Comparison of ENCODE assay signal across 8 cellular contexts in the genomic region with DNA sequence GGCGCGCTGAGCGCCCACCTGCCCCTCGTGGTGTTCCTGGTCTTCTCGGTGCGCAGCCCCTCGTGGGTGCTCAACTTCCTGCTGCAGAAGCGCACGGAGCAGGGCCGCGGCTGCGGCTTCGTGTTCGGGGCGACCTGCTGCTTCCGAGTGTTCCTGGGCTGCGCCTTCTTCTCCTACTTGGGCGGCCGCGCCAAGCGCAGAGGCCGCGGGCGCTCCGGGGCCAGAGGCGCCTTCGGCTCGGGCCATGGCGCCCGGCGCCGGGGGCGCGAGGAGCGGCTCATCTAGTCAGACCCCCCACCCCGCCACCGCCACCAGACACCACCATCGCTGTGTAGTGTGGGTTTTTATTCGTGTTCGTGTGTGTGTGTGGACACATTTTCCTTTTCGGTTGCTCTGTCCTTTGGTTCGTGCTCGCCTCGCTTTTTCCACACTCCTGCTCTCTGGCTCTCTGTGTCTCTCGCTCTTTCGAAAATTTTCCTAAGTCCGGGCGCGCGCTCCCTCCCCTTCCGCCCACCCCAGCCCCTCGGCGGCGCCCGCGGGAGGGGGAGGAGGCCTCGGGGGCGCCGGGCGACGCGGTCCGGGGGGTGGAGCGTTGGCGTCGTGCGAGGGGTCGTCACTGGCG. TPM values are rescaled to one million over a fixed set of nuclear protein-coding genes. Genes with fewer than 3 reads are reported as not detected.
DNase-seq lines count a peak whose midpoint lies in the region; ATAC-seq and TF ChIP-seq lines count a peak whose summit lies in the region.

No MANE protein-coding gene starts in this region.

- H3K79me2 ChIP-seq in trophoblast cell (ENCODE audit: control insufficient read depth, insufficient read depth, low read length, poor library complexity), result peaks cover 21% of the 10 kb centered on the region

- H3K79me1 ChIP-seq in trophoblast cell (ENCODE audit: low read length), result peaks cover 27% of the 10 kb centered on the region

- H2BK120ac ChIP-seq in trophoblast cell (ENCODE audit: insufficient read depth, low read length, poor library complexity), result peak overlapping the region; percentile 60

- ATAC-seq in GM21390 (IDR thresholded peaks at IDR 0.05; ENCODE audit: unreplicated experiment), result peak; percentile 29
- ATAC-seq in activated naive CD8-positive, alpha-beta T cell treated with anti-CD3 and anti-CD28 coated beads, Interleukin-2, amount 50 U/mL, for 24 hours, result peak; percentile 20

- peaks cover 19% of the 10 kb centered on the region for H3K36me3 Mint-ChIP-seq in activated naive CD8-positive, alpha-beta T cell treated with anti-CD3 and anti-CD28 coated beads, Interleukin-2, amount 50 U/mL, for 24 hours (ENCODE audit: low read depth)
- H3K36me3 Mint-ChIP-seq in type B pancreatic cell, result peaks cover 14% of the 10 kb centered on the region

- H3K27ac ChIP-seq in trophoblast cell (ENCODE audit: low read depth, low read length), result peak overlapping the region; percentile 100

- WGBS in trophoblast cell (ENCODE audit: extremely low coverage, insufficient coverage, insufficient read length), result no CpG with 5 or more reads among the region's 69 CpGs

- peak overlapping the region; percentile 39 for H3K4me3 ChIP-seq in MG63
- peak overlapping the region; percentile 74 for H3K4me3 ChIP-seq in trophoblast cell (ENCODE audit: low read depth, low read length)

- peak overlapping the region; percentile 53 for H2BK5ac ChIP-seq in trophoblast cell (ENCODE audit: low read depth, low read length, poor library complexity)

- peak overlapping the region; percentile 14 for H2BK12ac ChIP-seq in trophoblast cell (ENCODE audit: low read length)

- H3K27me3 Mint-ChIP-seq in activated naive CD8-positive, alpha-beta T cell treated with anti-CD3 and anti-CD28 coated beads, Interleukin-2, amount 50 U/mL, for 24 hours, result peaks cover 4% of the 10 kb centered on the region
- H3K27me3 Mint-ChIP-seq in type B pancreatic cell, result no peaks in the 10 kb centered on the region

- H3K23ac ChIP-seq in trophoblast cell (ENCODE audit: low read length), result no peak overlapping the region

- no peak for TF ChIP-seq CTCF in type B pancreatic cell (conservative IDR thresholded peaks at IDR 0.05)

- H3K18ac ChIP-seq in trophoblast cell (ENCODE audit: low read length), result peak overlapping the region; percentile 39

- peak overlapping the region; percentile 97 for H3K27ac Mint-ChIP-seq in activated naive CD8-positive, alpha-beta T cell treated with anti-CD3 and anti-CD28 coated beads, Interleukin-2, amount 50 U/mL, for 24 hours
- H3K27ac Mint-ChIP-seq in type B pancreatic cell, result peak overlapping the region; percentile 93

- H3K4me1 Mint-ChIP-seq in activated naive CD8-positive, alpha-beta T cell treated with anti-CD3 and anti-CD28 coated beads, Interleukin-2, amount 50 U/mL, for 24 hours, result peaks cover 53% of the 10 kb centered on the region
- H3K4me1 Mint-ChIP-seq in type B pancreatic cell (ENCODE audit: unreplicated experiment), result peaks cover 32% of the 10 kb centered on the region

- peak overlapping the region; percentile 64 for H4K8ac ChIP-seq in trophoblast cell (ENCODE audit: low read depth, low read length)

- H3K4me1 ChIP-seq in trophoblast cell (ENCODE audit: control insufficient read depth in 1 of 2, insufficient read depth in 2 of 2, low read length in 2 of 2), result peaks cover 3 to 4% of the 10 kb centered on the region in 2 experiments

- H2AFZ ChIP-seq in trophoblast cell (ENCODE audit: insufficient read depth, low read length, poor library complexity), result peak overlapping the region; percentile 27

- peak overlapping the region; percentile 80 for H4K91ac ChIP-seq in trophoblast cell (ENCODE audit: low read depth, low read length)

- peak overlapping the region; percentile 37 for H3K4ac ChIP-seq in trophoblast cell (ENCODE audit: low read depth, low read length)

- H3K36me3 ChIP-seq in MG63 (peaks cover 7% of the 10 kb centered on the region), trophoblast cell (ENCODE audit: control insufficient read depth in 1 of 2, insufficient read depth in 2 of 2, low read length in 2 of 2) (peaks cover 0 to 2% of the 10 kb centered on the region in 2 experiments)

- no peaks in the 10 kb centered on the region for H3K27me3 ChIP-seq in MG63
- H3K27me3 ChIP-seq in trophoblast cell (ENCODE audit: insufficient read depth, low read length), result no peaks in the 10 kb centered on the region

- peak overlapping the region; percentile 72 for H3K4me2 ChIP-seq in trophoblast cell (ENCODE audit: low read length)

- H3K9ac ChIP-seq in trophoblast cell (ENCODE audit: low read length), result peak overlapping the region; percentile 95

- H3K9me3 Mint-ChIP-seq in activated naive CD8-positive, alpha-beta T cell treated with anti-CD3 and anti-CD28 coated beads, Interleukin-2, amount 50 U/mL, for 24 hours, result no peaks in the 10 kb centered on the region
- H3K9me3 Mint-ChIP-seq in type B pancreatic cell, result no peaks in the 10 kb centered on the region

- peak overlapping the region; percentile 40 for H2AK5ac ChIP-seq in trophoblast cell (ENCODE audit: low read length)

- peak overlapping the region; percentile 87 for H3K4me3 Mint-ChIP-seq in activated naive CD8-positive, alpha-beta T cell treated with anti-CD3 and anti-CD28 coated beads, Interleukin-2, amount 50 U/mL, for 24 hours
- H3K4me3 Mint-ChIP-seq in type B pancreatic cell, result peak overlapping the region; percentile 93

- DNase-seq in C1 segment of cervical spinal cord (lab: John Stamatoyannopoulos, UW), result peak in 13 of 14 donors; percentile 15 to 83 (median 76)
- DNase-seq in MG63, result peak; percentile 74
- DNase-seq in SW 1271 (lab: John Stamatoyannopoulos, UW), result peak; percentile 65 to 79
- peak; percentile 77 for DNase-seq in activated naive CD8-positive, alpha-beta T cell treated with anti-CD3 and anti-CD28 coated beads, Interleukin-2, amount 50 U/mL, for 24 hours
- peak; percentile 88 for DNase-seq in cardiac septum (ENCODE audit: low spot score)
- peak; percentile 60 to 79 for DNase-seq in trophoblast cell
- peak; percentile 84 for DNase-seq in type B pancreatic cell (ENCODE audit: extremely low spot score, unreplicated experiment)

- peak overlapping the region; percentile 62 for H3K14ac ChIP-seq in trophoblast cell (ENCODE audit: low read length)

- H3K9me3 ChIP-seq in MG63, result no peaks in the 10 kb centered on the region
- H3K9me3 ChIP-seq in trophoblast cell (ENCODE audit: insufficient read depth, low read depth, low read length), result no peaks in the 10 kb centered on the region

- H4K12ac ChIP-seq in trophoblast cell (ENCODE audit: low read depth, low read length), result peak overlapping the region; percentile 20

- intact Hi-C loops in cardiac septum (cut with DNase I), result loop anchor here (2.0 to 10.0 kb wide), 2 partner anchors 114 to 152 kb away; a partner anchor contains a TSS

RNA-seq across cellular contexts. Expression of a gene that starts 38.0 kb away (rescaled TPM):
- 494 and 560 TPM in 2 replicates for total RNA-seq in MG63 (2014; rRNA removed; shearing (Covaris generic); ENCODE audit: low replicate concordance)
- total RNA-seq in cardiac septum (1,579 TPM), type B pancreatic cell (ENCODE audit: low replicate concordance) (1,005 and 1,406 TPM in 2 replicates)
- polyA plus RNA-seq in trophoblast cell (2013), result 1,560 and 1,575 TPM in 2 replicates

RNA-seq across cellular contexts. Expression of a gene that starts 39.9 kb away (rescaled TPM):
- total RNA-seq in MG63 (2014; rRNA removed; shearing (Covaris generic); ENCODE audit: low replicate concordance), result 1.1 and 1.7 TPM in 2 replicates
- total RNA-seq in cardiac septum (0.75 TPM), type B pancreatic cell (ENCODE audit: low replicate concordance) (1.7 and 6.1 TPM in 2 replicates)
- 0.35 and 0.56 TPM in 2 replicates for polyA plus RNA-seq in trophoblast cell (2013)

Comparison
In these comparisons a context has a peak if more than half of its experiments do, and no peak if none do; other contexts are left out.
1. Peak in every context shown above with its lines: DNase-seq, ATAC-seq, H3K4me3 ChIP-seq and H3K27ac ChIP-seq.